21 cellular contexts compared by ENCODE assay signal in genomic region chr12:52074656-52075408, GRCh38. TPM values are rescaled to one million over a fixed set of nuclear protein-coding genes. Genes with fewer than 3 reads are reported as not detected.
DNase-seq lines count a peak whose midpoint lies in the region; ATAC-seq, FAIRE-seq and TF ChIP-seq lines count a peak whose summit lies in the region.
"Had no signal": no experiment of that assay in that cellular context is flagged by ENCODE, and none has a peak within 500 bp of the region (broad histone marks: within the 10 kb centered on the region; RNA-seq: fewer than 3 reads in every experiment).

No MANE protein-coding gene starts in this region.

- no peak overlapping the region; the same call in 1 of the 2 replicates for H3K27ac ChIP-seq in GM12878 (ENCODE audit: control insufficient read depth, insufficient read depth)
- peak overlapping the region in 6 of 8 donors; percentile 21 to 78 (median 47) for H3K27ac ChIP-seq in spleen
- H3K27ac ChIP-seq: foreskin keratinocyte, psoas muscle had no signal

- POLR2A ChIA-PET in GM12878 (lab: Charles Lee), result interaction anchor here (0.7 to 0.8 kb wide), 2 partner anchors 25 to 49 kb away, joined by 3 read pairs; no protein-coding TSS in a partner anchor

- peaks cover 14 to 16% of the 10 kb centered on the region in 2 experiments for H3K36me3 ChIP-seq in GM12878 (ENCODE audit: control insufficient read depth in 2 of 2, insufficient read depth in 2 of 2, low read length in 1 of 2)
- peaks cover 0 to 85% (median 43%) of the 10 kb centered on the region in 6 donors for H3K36me3 ChIP-seq in spleen

- H3K9me3 ChIP-seq in GM12878 (replicated peaks; ENCODE audit: control insufficient read depth, insufficient read depth, low read length) (no peaks in the 10 kb centered on the region), spleen (no peaks in the 10 kb centered on the region)
- H3K9me3 ChIP-seq: psoas muscle had no signal

- no TSS peak for BruUV-seq in GM12878 (replicated peaks; lab: Mats Ljungman, UMichigan)

- no peaks in the 10 kb centered on the region for H3K27me3 ChIP-seq in GM12878 (replicated peaks in 1 of 2; ENCODE audit: control insufficient read depth in 2 of 2, insufficient read depth in 2 of 2, low read length in 1 of 2)
- no peaks in the 10 kb centered on the region for H3K27me3 ChIP-seq in spleen (replicated peaks in 1 of 7)
- H3K27me3 ChIP-seq: foreskin keratinocyte had no signal

- peak overlapping the region; percentile 71 for H3K4me2 ChIP-seq in GM12878 (ENCODE audit: control insufficient read depth, insufficient read depth)

- TF ChIP-seq CTCF in GM12878 (IDR thresholded peaks at IDR 0.05 in 2 of 3, conservative IDR thresholded peaks at IDR 0.05 in 1 of 3; ENCODE audit: control insufficient read depth in 2 of 3, extremely low read depth in 1 of 3, insufficient read depth in 1 of 3, low read depth in 3 of 3, low read length in 3 of 3) (no peak), spleen (IDR thresholded peaks at IDR 0.05 in 8 of 11, conservative IDR thresholded peaks at IDR 0.05 in 3 of 11) (no peak)

- no peak overlapping the region for H2AFZ ChIP-seq in GM12878 (ENCODE audit: control insufficient read depth, low read depth, low read length)

- ATAC-seq in GM12878 (no peak), GM19351 (IDR thresholded peaks at IDR 0.05; ENCODE audit: unreplicated experiment) (no peak), HG03565 (IDR thresholded peaks at IDR 0.05; ENCODE audit: unreplicated experiment) (no peak)
- ATAC-seq: foreskin keratinocyte; natural killer cell; psoas muscle; stimulated activated memory B cell treated with anti-CD40 and anti-IgM and Interleukin-4, amounts not matched to agents 10 μg/mL and 1 μg/mL and 100 μg/mL, for 72 hours had no signal

- no peaks in the 10 kb centered on the region for H4K20me1 ChIP-seq in GM12878 (ENCODE audit: control insufficient read depth, insufficient read depth)

- H3K4me3 ChIP-seq in GM12878 (0 out of 2 replicates have a peak overlapping the region, but pooled peaks have one; percentile 38), spleen (no peak overlapping the region)
- H3K4me3 ChIP-seq: psoas muscle had no signal

- H3K4me1 ChIP-seq in GM12878 (ENCODE audit: control insufficient read depth, insufficient read depth, low read length), result peaks cover 9% of the 10 kb centered on the region; the same call in 1 of the 2 replicates
- H3K4me1 ChIP-seq in spleen, result peaks cover 18 to 73% (median 53%) of the 10 kb centered on the region in 6 donors

- 85% methylated on average over 9 of the region's 9 CpGs for WGBS in GM12878 (ENCODE audit: insufficient coverage, insufficient replicate concordance, low lambda C conversion rate, missing lambda C conversion rate)
- 77 to 93% (median 83%) methylated on average over 8 to 9 of the region's 9 CpGs for WGBS in spleen, 5 donors

- peaks cover 41% of the 10 kb centered on the region for H3K79me2 ChIP-seq in GM12878 (ENCODE audit: control insufficient read depth, insufficient read depth, low read length)

- DNase-seq in DMS53 (lab: John Stamatoyannopoulos, UW) (peak; percentile 67), DMS53 treated with DMSO at 0.1 percent for 48 hours (lab: John Stamatoyannopoulos, UW; ENCODE audit: unreplicated experiment) (no peak), NCI-H2029 treated with DMSO at 0.1 percent for 48 hours (lab: John Stamatoyannopoulos, UW) (peak; percentile 93), GM12878 (ENCODE audit: low read depth, low spot score) (no peak), spleen (peak; percentile 14), mesenteric fat pad (ENCODE audit: low spot score) (no peak)
- DNase-seq: activated CD4-positive, alpha-beta T cell treated with anti-CD3 and anti-CD28 coated beads, Interleukin-2, amount 10 ng/mL, durations not matched to agents 7 days and 5 days; activated naive CD4-positive, alpha-beta T cell treated with anti-CD3 and anti-CD28 coated beads for 36 hours; activated T-cell treated with anti-CD3 and anti-CD28 coated beads for 4 hours; CD4-positive, alpha-beta T cell; foreskin keratinocyte; natural killer cell; NCI-H1436 treated with DMSO at 0.1 percent for 48 hours; trophoblast cell had no signal

- SMC1A ChIA-PET in GM12878 (lab: Charles Lee; ENCODE audit: uncharacterized antibody, unreplicated experiment), result interaction anchor here (0.6 to 2.3 kb wide), 2 partner anchors 42 to 1370 kb away, joined by 4 to 7 read pairs; no protein-coding TSS in a partner anchor

- no peak overlapping the region for H3K9ac ChIP-seq in GM12878 (ENCODE audit: control insufficient read depth, insufficient read depth, low read length)

- TF ChIP-seq POLR2A in GM12878 (IDR thresholded peaks at IDR 0.05; ENCODE audit: low read depth, low read length) (no peak), spleen (IDR thresholded peaks at IDR 0.05) (no peak)

- CTCF ChIA-PET in GM12878 (lab: Yijun Ruan, JAX), result interaction anchor here (0.6 to 15.1 kb wide), 6 partner anchors 8 to 71 kb away, joined by 3 to 208 read pairs (median 8); no protein-coding TSS in a partner anchor

- TF ChIP-seq RAD21 in GM12878 (IDR thresholded peaks at IDR 0.05; ENCODE audit: insufficient read depth, low read depth, low read length), result no peak

- in situ Hi-C loops in GM12878 (cut with MboI), result no loop called here

- FAIRE-seq in GM12878 (lab: Jason Lieb, UNC), result no peak
- FAIRE-seq: colon had no signal

- RAD21 ChIA-PET in GM12878 (lab: Charles Lee; ENCODE audit: unreplicated experiment), result interaction anchor here (1.2 to 2.0 kb wide), 3 partner anchors 49 to 71 kb away, joined by 3 to 15 read pairs (median 5); no protein-coding TSS in a partner anchor

- no peak for TF ChIP-seq EP300 in GM12878 (IDR thresholded peaks at IDR 0.05; ENCODE audit: borderline replicate concordance in 1 of 2, control insufficient read depth in 1 of 2, low read depth in 2 of 2, low read length in 2 of 2)

- intact Hi-C loops in GM12878 (cut with micrococcal nuclease; ENCODE audit: unreplicated experiment) (no loop called here), spleen (cut with DNase I; ENCODE audit: low total_unique reads) (no loop called here)

RNA-seq across cellular contexts. Expression of gene SMIM41, which starts 4.7 kb away (rescaled TPM):
- total RNA-seq in GM12878 (2013; cell fraction: nucleolus; rRNA removed), result 0.27 TPM in 1 of 2 replicates, not detected in the other
- not detected in 2 replicates for total RNA-seq in GM12878 (2014; rRNA removed)
- total RNA-seq in GM12878 (2014; rRNA removed; fragmentation: Illumina TruSeq; extraction: Trizol), result not detected in 2 replicates
- 0.19 TPM in 1 of 2 replicates, not detected in the other for total RNA-seq in GM12878 (2021)
- not detected for polyA plus RNA-seq in GM12878 (2011; ENCODE audit: low read depth)
- polyA plus RNA-seq in GM12878 (2011; rRNA removed), result not detected in 2 replicates
- polyA plus RNA-seq in GM12878 (2011; cell fraction: cytosol; rRNA removed), result not detected in 2 replicates
- polyA plus RNA-seq in GM12878 (2011; cell fraction: nucleus; rRNA removed), result not detected in 2 replicates
- not detected in 2 replicates for polyA plus RNA-seq in GM12878 (2012)
- polyA plus RNA-seq in GM12878 (2014; fragmentation: Illumina TruSeq; extraction: Trizol), result not detected in 2 replicates
- polyA plus RNA-seq in GM12878 (2014; fragmentation: Nextera tagmentation; extraction: Ambion mirVana), result not detected
- polyA plus RNA-seq in GM12878 (2014; rRNA removed), result not detected in 2 replicates
- polyA plus RNA-seq in GM12878 (2016; fragmentation: Nextera tagmentation; extraction: Ambion mirVana), result not detected
- not detected in 2 replicates for polyA minus RNA-seq in GM12878 (2011; rRNA and poly(A)+ RNA removed)
- polyA minus RNA-seq in GM12878 (2011; cell fraction: cytosol; rRNA and poly(A)+ RNA removed), result not detected in 2 replicates
- polyA minus RNA-seq in GM12878 (2011; cell fraction: nucleus; rRNA and poly(A)+ RNA removed), result 0.86 TPM in 1 of 2 replicates, not detected in the other
- 1 to 10 TPM in 6 of 7 donors, under 1 TPM in 1; 0.64 to 8.1 (median 4.9) TPM for total RNA-seq in spleen
- 1 to 10 TPM in 2 of 3 donors, under 1 TPM in 1; 0.85 to 1.7 (median 1.1) TPM for polyA plus RNA-seq in spleen
- total RNA-seq in mesenteric fat pad, result 0.45 TPM
- total RNA-seq: A172; activated CD4-positive, alpha-beta T cell treated with anti-CD3 and anti-CD28 coated beads, Interleukin-2, amount 10 ng/mL, durations not matched to agents 7 days and 5 days; activated naive CD4-positive, alpha-beta T cell treated with anti-CD3 and anti-CD28 coated beads for 36 hours; CD4-positive, alpha-beta T cell; foreskin keratinocyte; HT-29; natural killer cell had no signal
- polyA plus RNA-seq: foreskin keratinocyte had no signal

RNA-seq across cellular contexts. Expression of gene ATG101, which starts 5.1 kb away (rescaled TPM):
- total RNA-seq in GM12878 (2013; cell fraction: nucleolus; rRNA removed), result 13.7 and 15.2 TPM in 2 replicates
- 44.5 and 44.8 TPM in 2 replicates for total RNA-seq in GM12878 (2014; rRNA removed)
- total RNA-seq in GM12878 (2014; rRNA removed; fragmentation: Illumina TruSeq; extraction: Trizol), result 21.5 and 21.9 TPM in 2 replicates
- total RNA-seq in GM12878 (2021), result 33.8 and 36.5 TPM in 2 replicates
- polyA plus RNA-seq in GM12878 (2011; ENCODE audit: low read depth), result 21.8 TPM
- polyA plus RNA-seq in GM12878 (2011; rRNA removed), result 31.4 and 49.8 TPM in 2 replicates
- polyA plus RNA-seq in GM12878 (2011; cell fraction: cytosol; rRNA removed), result 64.4 and 85.9 TPM in 2 replicates
- polyA plus RNA-seq in GM12878 (2011; cell fraction: nucleus; rRNA removed), result 34.2 and 44.8 TPM in 2 replicates
- polyA plus RNA-seq in GM12878 (2012), result 26.6 and 32.8 TPM in 2 replicates
- 10.4 and 26.0 TPM in 2 replicates for polyA plus RNA-seq in GM12878 (2014; fragmentation: Illumina TruSeq; extraction: Trizol)
- polyA plus RNA-seq in GM12878 (2014; fragmentation: Nextera tagmentation; extraction: Ambion mirVana), result 1 to 10 TPM; 2.7 to 5.6 TPM
- 42.7 and 43.1 TPM in 2 replicates for polyA plus RNA-seq in GM12878 (2014; rRNA removed)
- polyA plus RNA-seq in GM12878 (2016; fragmentation: Nextera tagmentation; extraction: Ambion mirVana), result 10 to 100 TPM; 34.1 to 40.5 TPM
- 48.9 and 54.6 TPM in 2 replicates for polyA minus RNA-seq in GM12878 (2011; rRNA and poly(A)+ RNA removed)
- polyA minus RNA-seq in GM12878 (2011; cell fraction: cytosol; rRNA and poly(A)+ RNA removed), result 9.0 and 11.8 TPM in 2 replicates
- polyA minus RNA-seq in GM12878 (2011; cell fraction: nucleus; rRNA and poly(A)+ RNA removed), result 12.6 and 24.2 TPM in 2 replicates
- 10 to 100 TPM; 23.5 to 40.1 (median 32.3) TPM for total RNA-seq in spleen
- 10 to 100 TPM; 32.0 to 81.1 (median 35.3) TPM for polyA plus RNA-seq in spleen
- 36.2 TPM for total RNA-seq in mesenteric fat pad

RNA-seq across cellular contexts. Expression of gene NR4A1, which starts 23.6 kb away (rescaled TPM):
- 9.2 and 12.6 TPM in 2 replicates for total RNA-seq in GM12878 (2013; cell fraction: nucleolus; rRNA removed)
- 2.4 and 4.1 TPM in 2 replicates for total RNA-seq in GM12878 (2014; rRNA removed)
- total RNA-seq in GM12878 (2014; rRNA removed; fragmentation: Illumina TruSeq; extraction: Trizol), result 1.5 and 2.2 TPM in 2 replicates
- 7.9 TPM in 2 replicates for total RNA-seq in GM12878 (2021)
- polyA plus RNA-seq in GM12878 (2011; ENCODE audit: low read depth), result 1.5 TPM
- 1.3 and 2.9 TPM in 2 replicates for polyA plus RNA-seq in GM12878 (2011; rRNA removed)
- 5.8 and 7.7 TPM in 2 replicates for polyA plus RNA-seq in GM12878 (2011; cell fraction: cytosol; rRNA removed)
- polyA plus RNA-seq in GM12878 (2011; cell fraction: nucleus; rRNA removed), result 20.2 and 21.4 TPM in 2 replicates
- polyA plus RNA-seq in GM12878 (2012), result 4.3 and 15.3 TPM in 2 replicates
- polyA plus RNA-seq in GM12878 (2014; fragmentation: Illumina TruSeq; extraction: Trizol), result 1.2 and 2.0 TPM in 2 replicates
- polyA plus RNA-seq in GM12878 (2014; fragmentation: Nextera tagmentation; extraction: Ambion mirVana), result under 1 TPM in 1 of 2 experiments, not detected in 1; 0.05 TPM
- 5.9 TPM in 2 replicates for polyA plus RNA-seq in GM12878 (2014; rRNA removed)
- polyA plus RNA-seq in GM12878 (2016; fragmentation: Nextera tagmentation; extraction: Ambion mirVana), result 1 to 10 TPM; 1.5 to 1.9 TPM
- 3.7 and 8.3 TPM in 2 replicates for polyA minus RNA-seq in GM12878 (2011; rRNA and poly(A)+ RNA removed)
- polyA minus RNA-seq in GM12878 (2011; cell fraction: cytosol; rRNA and poly(A)+ RNA removed), result 6.8 and 7.4 TPM in 2 replicates
- polyA minus RNA-seq in GM12878 (2011; cell fraction: nucleus; rRNA and poly(A)+ RNA removed), result 14.4 and 17.9 TPM in 2 replicates
- total RNA-seq in spleen, result 100 to 1,000 TPM in 1 of 7 donors, 10 to 100 TPM in 6; 12.0 to 113 (median 58.4) TPM
- 10 to 100 TPM; 11.8 to 43.5 (median 13.7) TPM for polyA plus RNA-seq in spleen
- 863 TPM for total RNA-seq in mesenteric fat pad

Comparison
In these comparisons a context has a peak if more than half of its experiments do, and no peak if none do; other contexts are left out.
1. DNase-seq: peak in DMS53 (single experiment), NCI-H2029 treated with DMSO at 0.1 percent for 48 hours (single experiment) and spleen (single experiment); none in DMS53 treated with DMSO at 0.1 percent for 48 hours (single experiment), GM12878 (single experiment) and mesenteric fat pad (single experiment).